ENCODE assay signal across 8 cellular contexts in the genomic region with DNA sequence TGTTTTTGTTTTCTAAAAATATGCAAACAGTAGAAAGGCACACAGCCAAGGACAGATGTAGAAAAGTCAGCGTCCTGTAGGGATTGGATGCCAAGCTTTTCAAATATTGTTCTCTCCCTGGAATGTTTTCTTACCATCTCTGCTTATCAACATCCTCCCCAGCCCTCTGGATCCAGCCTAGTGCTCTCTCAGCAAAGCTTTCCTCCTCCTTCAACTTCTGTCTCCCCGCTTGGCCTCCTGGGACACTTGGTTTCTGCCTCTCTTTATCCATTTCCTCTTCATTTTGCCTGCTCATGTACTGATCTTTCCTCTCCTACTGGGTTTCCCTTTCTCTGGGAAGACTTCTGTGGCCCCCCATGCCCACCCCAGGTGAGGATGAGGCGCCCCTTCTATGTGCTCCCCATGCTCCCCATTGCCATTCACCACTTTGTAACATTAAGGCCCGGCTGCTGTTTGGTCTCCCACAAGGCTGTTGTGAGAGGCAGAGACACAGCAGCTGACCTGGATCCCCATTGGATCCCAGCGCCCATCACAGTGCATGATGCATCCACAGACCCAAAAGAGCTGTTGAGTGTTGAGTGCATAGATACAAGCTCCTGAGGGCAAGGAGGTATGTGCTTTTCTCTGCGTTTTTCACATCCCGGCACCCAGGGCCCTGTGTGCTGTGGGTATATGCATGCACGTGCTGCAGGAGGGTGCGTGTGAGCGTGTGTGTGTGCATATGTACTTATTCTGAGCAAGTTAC. TPM values are rescaled to one million over a fixed set of nuclear protein-coding genes. Genes with fewer than 3 reads are reported as not detected.
DNase-seq lines count a peak whose midpoint lies in the region; ATAC-seq and TF ChIP-seq lines count a peak whose summit lies in the region.

No MANE protein-coding gene starts in this region.

- peak overlapping the region; percentile 84 for H3K4me3 Mint-ChIP-seq in activated naive CD4-positive, alpha-beta T cell treated with anti-CD3 and anti-CD28 coated beads, Interleukin-2, amount 50 U/mL, for 24 hours
- peak overlapping the region; percentile 55 for H3K4me3 Mint-ChIP-seq in stimulated activated memory B cell treated with anti-CD40 and anti-IgM and Interleukin-4, amounts not matched to agents 10 μg/mL and 1 μg/mL and 100 μg/mL, for 72 hours

- ATAC-seq in stimulated activated memory B cell treated with anti-CD40 and anti-IgM and Interleukin-4, amounts not matched to agents 10 μg/mL and 1 μg/mL and 100 μg/mL, for 72 hours, result peak; percentile 61
- ATAC-seq in GM18498 (IDR thresholded peaks at IDR 0.05; ENCODE audit: unreplicated experiment), result no peak

- H3K9me3 ChIP-seq in Loucy (ENCODE audit: insufficient read depth, low read depth, low read length), result no peaks in the 10 kb centered on the region

- peak overlapping the region; percentile 13 for H3K4me2 ChIP-seq in Loucy (ENCODE audit: low read depth, low read length, poor library complexity, severe bottlenecking)

- peaks cover 95% of the 10 kb centered on the region for H3K36me3 ChIP-seq in Loucy (ENCODE audit: insufficient read depth, low read length)

- no peaks in the 10 kb centered on the region for H3K27me3 ChIP-seq in Loucy (ENCODE audit: insufficient read depth, low read length, poor library complexity, severe bottlenecking)

- peaks cover 95% of the 10 kb centered on the region for H3K4me1 Mint-ChIP-seq in activated naive CD4-positive, alpha-beta T cell treated with anti-CD3 and anti-CD28 coated beads, Interleukin-2, amount 50 U/mL, for 24 hours
- H3K4me1 Mint-ChIP-seq in stimulated activated memory B cell treated with anti-CD40 and anti-IgM and Interleukin-4, amounts not matched to agents 10 μg/mL and 1 μg/mL and 100 μg/mL, for 72 hours, result peaks cover 61% of the 10 kb centered on the region

- peaks cover 50% of the 10 kb centered on the region for H3K4me1 ChIP-seq in Loucy (ENCODE audit: insufficient read depth, low read length, poor library complexity, severe bottlenecking)

- peaks cover 25% of the 10 kb centered on the region for H3K36me3 Mint-ChIP-seq in activated naive CD4-positive, alpha-beta T cell treated with anti-CD3 and anti-CD28 coated beads, Interleukin-2, amount 50 U/mL, for 24 hours
- peaks cover 34% of the 10 kb centered on the region for H3K36me3 Mint-ChIP-seq in stimulated activated memory B cell treated with anti-CD40 and anti-IgM and Interleukin-4, amounts not matched to agents 10 μg/mL and 1 μg/mL and 100 μg/mL, for 72 hours

- peak; percentile 67 for DNase-seq in cardiac septum (ENCODE audit: low spot score)
- no peak for DNase-seq in central memory CD4-positive, alpha-beta T cell
- no peak for DNase-seq in nucleus accumbens (lab: John Stamatoyannopoulos, UW)
- DNase-seq in LoVo (ENCODE audit: low spot score), result no peak

- no peak overlapping the region for H2AFZ ChIP-seq in Loucy (ENCODE audit: low read length)

- H3K27me3 Mint-ChIP-seq in activated naive CD4-positive, alpha-beta T cell treated with anti-CD3 and anti-CD28 coated beads, Interleukin-2, amount 50 U/mL, for 24 hours, result no peaks in the 10 kb centered on the region
- no peaks in the 10 kb centered on the region for H3K27me3 Mint-ChIP-seq in stimulated activated memory B cell treated with anti-CD40 and anti-IgM and Interleukin-4, amounts not matched to agents 10 μg/mL and 1 μg/mL and 100 μg/mL, for 72 hours

- intact Hi-C loops in cardiac septum (cut with DNase I), result no loop called here

- H3K9ac ChIP-seq in Loucy (ENCODE audit: low read depth, low read length, poor library complexity, severe bottlenecking), result no peak overlapping the region

- peak overlapping the region; percentile 99 for H3K27ac Mint-ChIP-seq in activated naive CD4-positive, alpha-beta T cell treated with anti-CD3 and anti-CD28 coated beads, Interleukin-2, amount 50 U/mL, for 24 hours
- peak overlapping the region; percentile 87 for H3K27ac Mint-ChIP-seq in stimulated activated memory B cell treated with anti-CD40 and anti-IgM and Interleukin-4, amounts not matched to agents 10 μg/mL and 1 μg/mL and 100 μg/mL, for 72 hours

- no peak for TF ChIP-seq CTCF in Loucy (conservative IDR thresholded peaks at IDR 0.05; ENCODE audit: low read length)

- no peaks in the 10 kb centered on the region for H3K9me2 ChIP-seq in Loucy (replicated peaks; ENCODE audit: low read depth, low read length)

- H3F3A ChIP-seq in Loucy (ENCODE audit: low read depth), result no peaks in the 10 kb centered on the region

- peaks cover 98% of the 10 kb centered on the region for H3K79me2 ChIP-seq in Loucy (ENCODE audit: insufficient read depth, low read length)

- H3K4me3 ChIP-seq in Loucy (ENCODE audit: low read length, poor library complexity, severe bottlenecking), result no peak overlapping the region

- H3K9me3 Mint-ChIP-seq in activated naive CD4-positive, alpha-beta T cell treated with anti-CD3 and anti-CD28 coated beads, Interleukin-2, amount 50 U/mL, for 24 hours, result no peaks in the 10 kb centered on the region
- H3K9me3 Mint-ChIP-seq in stimulated activated memory B cell treated with anti-CD40 and anti-IgM and Interleukin-4, amounts not matched to agents 10 μg/mL and 1 μg/mL and 100 μg/mL, for 72 hours, result no peaks in the 10 kb centered on the region

- H4K20me1 ChIP-seq in Loucy (ENCODE audit: insufficient read depth, low read length, poor library complexity, severe bottlenecking), result peaks cover 62% of the 10 kb centered on the region

RNA-seq across cellular contexts. Expression of a gene that starts 38.2 kb away (rescaled TPM):
- total RNA-seq in cardiac septum, result 46.3 TPM

RNA-seq across cellular contexts. Expression of a gene that starts 56.0 kb away (rescaled TPM):
- total RNA-seq in cardiac septum, result not detected
